In genomic region chr12:46387697-46388096, GRCh38 we compare ENCODE assay signal across 1 cellular context.
TF ChIP-seq lines count a peak whose summit lies in the region.

No MANE protein-coding gene starts in this region.

TF ChIP-seq in GM12878, 131 proteins besides CTCF, POLR2A, EP300 and RAD21 (continued from another document):
- TF ChIP-seq ZNF687 (IDR thresholded peaks at IDR 0.05), result no peak
- no peak for TF ChIP-seq SMARCA5 (IDR thresholded peaks at IDR 0.05)
- 0 out of 2 replicates have a peak, but pooled peaks have one; percentile 19 for TF ChIP-seq LARP7 (IDR thresholded peaks at IDR 0.05)
- TF ChIP-seq NKRF (conservative IDR thresholded peaks at IDR 0.05), result 0 out of 2 replicates have a peak, but pooled peaks have one; percentile 24
- TF ChIP-seq PAX8 (IDR thresholded peaks at IDR 0.05), result no peak
- TF ChIP-seq BACH1 (IDR thresholded peaks at IDR 0.05; ENCODE audit: borderline replicate concordance), result no peak
